Comparison of ENCODE assay signal across 1 cellular context in the genomic region with DNA sequence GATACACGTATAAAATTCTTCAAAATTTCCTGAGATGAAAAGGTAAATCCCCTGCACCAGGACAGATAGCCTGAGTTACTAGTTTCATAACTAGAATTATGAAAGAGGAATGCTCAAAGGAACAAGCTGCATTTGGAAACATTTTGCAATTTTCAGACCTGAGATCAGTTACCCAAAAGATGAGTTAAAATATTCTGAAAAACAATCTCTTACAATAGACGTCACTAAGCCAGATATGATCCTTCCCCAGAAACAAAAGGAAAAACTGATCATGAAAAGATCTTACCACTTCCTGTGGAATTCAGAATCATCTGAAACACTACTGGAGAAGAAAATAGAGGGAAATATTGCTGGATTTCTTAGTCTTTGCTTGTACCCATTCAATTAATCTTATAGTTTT.
TF ChIP-seq lines count a peak whose summit lies in the region.

No MANE protein-coding gene starts in this region.

TF ChIP-seq in K562, 482 proteins besides CTCF, POLR2A, EP300 and RAD21 (continued from another document):
- TF ChIP-seq, protein P1, sequence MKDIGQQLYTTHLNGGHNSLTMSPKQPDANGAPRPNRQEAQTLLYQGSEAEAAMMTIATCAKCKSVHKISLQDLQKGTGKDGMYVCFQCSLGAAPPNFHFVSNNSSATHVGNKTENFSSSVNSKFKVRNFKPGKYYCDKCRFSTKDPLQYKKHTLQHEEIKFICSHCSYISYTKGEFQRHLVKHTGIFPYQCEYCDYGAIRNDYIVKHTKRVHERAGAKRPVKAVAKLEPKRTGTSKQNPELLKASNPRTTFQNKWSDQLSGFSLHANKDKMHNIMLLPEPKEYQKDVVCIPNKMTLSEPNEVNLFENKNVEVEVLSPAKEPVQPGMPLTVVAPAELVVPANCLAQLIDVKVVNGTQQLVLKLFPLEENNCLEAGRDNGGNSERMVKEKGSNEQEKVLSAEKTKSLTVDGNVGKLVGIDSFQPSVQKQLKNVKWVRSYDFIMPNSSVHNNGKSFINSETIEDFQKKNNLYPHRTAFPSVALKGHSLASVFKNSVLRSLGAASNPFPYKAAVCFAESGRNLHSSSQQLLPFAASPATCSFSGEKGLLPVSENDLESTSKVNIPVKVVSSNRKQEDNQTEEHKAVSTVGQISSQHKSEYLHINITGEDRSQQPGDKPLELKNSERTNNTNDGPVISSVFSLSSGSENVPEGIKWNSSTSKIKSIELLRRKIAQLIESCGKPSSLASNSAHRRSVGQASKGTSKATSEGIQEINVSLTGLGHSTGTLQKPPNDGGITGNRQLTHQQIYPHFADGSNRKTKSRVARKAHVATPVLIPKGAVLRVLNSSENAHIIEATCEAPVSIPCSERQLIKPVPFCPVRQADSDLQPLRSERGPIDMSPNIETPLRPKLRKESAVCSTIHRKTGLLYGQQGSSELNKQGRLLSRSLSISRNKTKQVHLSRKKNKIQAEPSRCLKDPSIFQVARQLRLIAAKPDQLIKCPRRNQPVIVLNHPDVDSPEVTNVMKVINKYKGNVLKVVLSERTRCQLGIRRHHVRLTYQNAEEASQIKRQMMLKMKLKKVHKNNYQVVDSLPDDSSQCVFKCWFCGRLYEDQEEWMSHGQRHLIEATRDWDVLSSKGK (CRISPR knock-in tag; IDR thresholded peaks at IDR 0.05): no peak
